ENCODE assay signal across 8 cellular contexts in the genomic region with DNA sequence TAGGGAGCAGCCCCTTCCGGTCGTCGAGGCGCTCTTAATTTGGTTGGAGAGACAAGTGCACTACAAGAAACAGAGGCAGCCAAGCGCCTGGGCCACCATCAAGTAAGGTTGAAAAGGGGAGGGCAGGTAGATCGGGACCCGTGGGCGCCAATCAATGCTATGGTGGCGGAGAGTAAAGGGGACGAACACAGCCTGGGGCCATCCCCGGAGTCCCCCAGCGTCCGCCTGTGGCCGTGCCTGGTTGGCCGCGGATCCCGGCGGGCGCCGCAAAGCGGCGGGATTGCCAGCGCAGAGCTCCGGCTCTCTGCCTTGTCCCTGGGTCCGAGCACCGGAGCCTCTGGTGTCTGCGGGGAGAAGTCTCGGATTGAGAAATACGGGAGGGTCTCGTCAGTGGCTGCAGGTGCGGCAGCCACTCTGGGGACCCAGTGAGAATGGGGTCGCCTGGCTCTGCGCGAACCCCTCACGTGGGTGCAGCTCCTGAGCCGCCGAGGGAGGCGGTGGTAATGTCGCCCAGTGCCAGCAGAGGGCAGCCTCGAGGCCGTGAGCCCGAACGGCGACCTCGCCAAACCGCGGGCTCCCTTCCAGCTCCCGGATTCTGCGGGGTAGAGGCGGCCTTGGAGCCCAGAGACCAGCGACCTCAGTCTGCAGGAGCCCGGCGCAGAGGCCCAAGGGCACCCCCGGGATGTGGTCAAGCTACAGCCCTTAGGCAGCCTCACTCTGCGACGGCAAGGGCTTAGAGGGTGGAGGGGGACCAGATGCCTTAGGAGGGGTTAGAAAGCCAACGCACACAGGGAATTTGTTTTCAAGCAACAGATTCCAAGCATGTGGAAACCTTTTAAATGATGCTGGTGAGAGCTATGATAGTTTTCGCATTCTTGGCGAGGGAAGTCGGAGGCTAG. TPM values are rescaled to one million over a fixed set of nuclear protein-coding genes. Genes with fewer than 3 reads are reported as not detected.
DNase-seq lines count a peak whose midpoint lies in the region; ATAC-seq and TF ChIP-seq lines count a peak whose summit lies in the region.

No MANE protein-coding gene starts in this region.

- H3K9me3 Mint-ChIP-seq in activated naive CD4-positive, alpha-beta T cell treated with anti-CD3 and anti-CD28 coated beads, Interleukin-2, amount 10 ng/mL, durations not matched to agents 7 days and 5 days, result no peaks in the 10 kb centered on the region

- ATAC-seq in GM18907 (IDR thresholded peaks at IDR 0.05; ENCODE audit: unreplicated experiment) (peak; percentile 79), HG03520 (IDR thresholded peaks at IDR 0.05; ENCODE audit: unreplicated experiment) (peak; percentile 56), Right ventricle myocardium superior (ENCODE audit: poor library complexity) (peak; percentile 89), upper lobe of left lung (ENCODE audit: low FRiP score in 2 of 2) (peak; percentile 81 to 94)

- H3K4me1 ChIP-seq in SJSA1 (replicated peaks) (peaks cover 11% of the 10 kb centered on the region), parathyroid adenoma (peaks cover 54% of the 10 kb centered on the region), upper lobe of left lung (peaks cover 41 to 47% (median 45%) of the 10 kb centered on the region in 4 donors)

- peaks cover 11% of the 10 kb centered on the region for H3K9me3 ChIP-seq in SJSA1 (replicated peaks)
- no peaks in the 10 kb centered on the region for H3K9me3 ChIP-seq in parathyroid adenoma (ENCODE audit: control insufficient read depth, low read length)
- no peaks in the 10 kb centered on the region for H3K9me3 ChIP-seq in upper lobe of left lung

- no peaks in the 10 kb centered on the region for H3K36me3 Mint-ChIP-seq in activated naive CD4-positive, alpha-beta T cell treated with anti-CD3 and anti-CD28 coated beads, Interleukin-2, amount 10 ng/mL, durations not matched to agents 7 days and 5 days

- CTCF ChIA-PET in activated naive CD4-positive, alpha-beta T cell treated with anti-CD3 and anti-CD28 coated beads, Interleukin-2, amount 10 ng/mL, durations not matched to agents 7 days and 5 days (lab: Charles Lee), result interaction anchor here (0.6 to 6.7 kb wide), 22 partner anchors 8 to 589 kb away, joined by 3 to 70 read pairs (median 4); partner anchors contain the start of genes CEP70, FOXL2, FOXL2NB and PIK3CB

- WGBS in upper lobe of left lung, 2 donors, result 5 to 8% methylated on average over 8 to 46 of the region's 60 CpGs

- H3K4me3 Mint-ChIP-seq in activated naive CD4-positive, alpha-beta T cell treated with anti-CD3 and anti-CD28 coated beads, Interleukin-2, amount 10 ng/mL, durations not matched to agents 7 days and 5 days, result peak overlapping the region; percentile 54

- H3K4me1 Mint-ChIP-seq in activated naive CD4-positive, alpha-beta T cell treated with anti-CD3 and anti-CD28 coated beads, Interleukin-2, amount 10 ng/mL, durations not matched to agents 7 days and 5 days, result peaks cover 30% of the 10 kb centered on the region

- TF ChIP-seq CTCF in parathyroid adenoma (IDR thresholded peaks at IDR 0.05) (peak; percentile 97), upper lobe of left lung (IDR thresholded peaks at IDR 0.05) (peak; percentile 87 to 98 (median 92))

- DNase-seq in AG20443 (ENCODE audit: low spot score), result peak; percentile 95
- DNase-seq in SJSA1 (ENCODE audit: low read depth in 1 of 2, low spot score in 2 of 2), result peak in 1 of 2 experiments; percentile 46
- peak; percentile 73 for DNase-seq in activated naive CD4-positive, alpha-beta T cell treated with anti-CD3 and anti-CD28 coated beads, Interleukin-2, amount 10 ng/mL, durations not matched to agents 7 days and 5 days
- peak; percentile 90 for DNase-seq in Right ventricle myocardium superior
- peak; percentile 67 to 95 for DNase-seq in upper lobe of left lung

- H3K27ac Mint-ChIP-seq in activated naive CD4-positive, alpha-beta T cell treated with anti-CD3 and anti-CD28 coated beads, Interleukin-2, amount 10 ng/mL, durations not matched to agents 7 days and 5 days, result peak overlapping the region; percentile 64

- H3K27ac ChIP-seq in SJSA1 (no peak overlapping the region), parathyroid adenoma (peak overlapping the region; percentile 95), upper lobe of left lung (no peak overlapping the region)

- 0 out of 2 replicates have a peak overlapping the region, but pooled peaks have one; percentile 9 for H3K4me3 ChIP-seq in SJSA1
- peak overlapping the region; percentile 78 for H3K4me3 ChIP-seq in parathyroid adenoma (ENCODE audit: low read depth, low read length)
- H3K4me3 ChIP-seq in upper lobe of left lung, result peak overlapping the region in 3 of 4 donors; percentile 23 to 42 (median 34)

- H3K9ac ChIP-seq in parathyroid adenoma, result no peak overlapping the region

- H3K27me3 ChIP-seq in SJSA1 (replicated peaks) (peaks cover 41% of the 10 kb centered on the region), parathyroid adenoma (ENCODE audit: control insufficient read depth, insufficient read depth, low read length) (no peaks in the 10 kb centered on the region), upper lobe of left lung (peaks cover 0 to 54% (median 39%) of the 10 kb centered on the region in 4 donors)

- peak overlapping the region; percentile 81 for H2AFZ ChIP-seq in parathyroid adenoma

- peaks cover 54% of the 10 kb centered on the region for H3K79me2 ChIP-seq in parathyroid adenoma

- intact Hi-C loops in Right ventricle myocardium superior (cut with DNase I), result loop anchor here (5.0 kb wide), 1 partner anchor 391 kb away; no protein-coding TSS in a partner anchor

- H3K27me3 Mint-ChIP-seq in activated naive CD4-positive, alpha-beta T cell treated with anti-CD3 and anti-CD28 coated beads, Interleukin-2, amount 10 ng/mL, durations not matched to agents 7 days and 5 days, result peaks cover 93% of the 10 kb centered on the region

- no peak for TF ChIP-seq POLR2A in upper lobe of left lung (IDR thresholded peaks at IDR 0.05)

- H3K36me3 ChIP-seq in SJSA1, result no peaks in the 10 kb centered on the region
- H3K36me3 ChIP-seq in parathyroid adenoma (ENCODE audit: control insufficient read depth, insufficient read depth, low read length), result no peaks in the 10 kb centered on the region
- H3K36me3 ChIP-seq in upper lobe of left lung, result no peaks in the 10 kb centered on the region

- TF ChIP-seq EP300 in upper lobe of left lung (IDR thresholded peaks at IDR 0.05), result no peak

- H3K4me2 ChIP-seq in parathyroid adenoma (ENCODE audit: low read length), result peak overlapping the region; percentile 72

RNA-seq across cellular contexts. Expression of gene FOXL2, which starts 10.8 kb away (rescaled TPM):
- total RNA-seq in SJSA1 (2014; rRNA removed; shearing (Covaris generic)), result not detected in 2 replicates
- total RNA-seq in Right ventricle myocardium superior (not detected), upper lobe of left lung (under 1 TPM in 2 of 6 donors, not detected in 4; 0.06 to 0.07 TPM)

RNA-seq across cellular contexts. Expression of gene FOXL2NB, which starts 10.9 kb away (rescaled TPM):
- not detected in 2 replicates for total RNA-seq in SJSA1 (2014; rRNA removed; shearing (Covaris generic))
- total RNA-seq in Right ventricle myocardium superior (not detected), upper lobe of left lung (under 1 TPM in 1 of 6 donors, not detected in 5; 0.07 TPM)

Comparison
In these comparisons a context has a peak if more than half of its experiments do, and no peak if none do; other contexts are left out.
1. H3K4me3 ChIP-seq: peak in every context shown above with its lines; median percentile 78 in parathyroid adenoma; 34 in upper lobe of left lung; 9 in SJSA1.